Comparison of ENCODE assay signal across 9 cellular contexts in the genomic region with DNA sequence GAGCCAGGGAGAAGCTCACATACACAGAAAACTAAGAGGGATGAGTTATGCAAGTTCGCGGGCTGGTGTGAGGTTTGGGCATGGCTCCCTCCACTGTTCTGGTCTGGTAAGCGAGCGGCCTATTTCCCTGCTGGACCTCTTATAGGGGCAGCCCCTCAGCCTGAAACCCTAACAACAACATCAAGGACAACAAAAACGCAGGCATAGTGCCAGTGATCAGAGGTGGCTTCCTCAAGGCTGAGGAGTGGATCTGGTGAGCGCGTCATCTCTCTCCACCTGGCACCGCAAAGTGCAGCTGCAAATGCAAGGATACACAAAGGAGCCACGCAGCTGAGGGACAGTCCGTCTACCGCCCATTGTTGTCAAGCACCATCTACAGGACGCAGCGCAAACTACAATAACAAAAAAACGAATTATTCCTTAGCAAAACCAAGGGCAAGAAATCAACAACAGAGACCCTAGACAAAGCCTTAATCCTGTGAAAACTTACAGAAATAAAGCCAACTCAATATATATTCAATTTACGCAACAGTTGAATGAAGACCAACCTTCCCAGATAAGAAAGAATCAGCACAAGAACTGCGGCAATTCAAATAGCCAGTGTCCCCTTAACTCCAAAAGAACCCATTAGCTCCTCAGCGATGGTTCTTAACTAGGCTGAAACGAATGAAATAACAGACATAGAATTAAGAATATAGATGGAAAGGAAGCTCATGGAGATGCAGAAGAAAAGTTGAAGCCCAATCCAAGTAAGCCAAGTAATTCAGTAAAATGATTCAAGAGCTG. TPM values are rescaled to one million over a fixed set of nuclear protein-coding genes. Genes with fewer than 3 reads are reported as not detected.
DNase-seq lines count a peak whose midpoint lies in the region; TF ChIP-seq lines count a peak whose summit lies in the region.
"Had no signal": no experiment of that assay in that cellular context is flagged by ENCODE, and none has a peak within 500 bp of the region (broad histone marks: within the 10 kb centered on the region; RNA-seq: fewer than 3 reads in every experiment).

No MANE protein-coding gene starts in this region.

- DNase-seq in HuH-7 (ENCODE audit: low spot score), result peak; percentile 26
- DNase-seq in SK-N-DZ (ENCODE audit: low spot score), result peak; percentile 69
- peak; percentile 17 for DNase-seq in myocyte (ENCODE audit: low read depth)
- no peak for DNase-seq in stimulated activated naive CD4-positive, alpha-beta T cell treated with Interleukin-2 at 50 U/mL for 16 hours (lab: John Stamatoyannopoulos, UW)
- DNase-seq in stimulated activated naive CD4-positive, alpha-beta T cell (lab: John Stamatoyannopoulos, UW), result no peak
- DNase-seq in C1 segment of cervical spinal cord (lab: John Stamatoyannopoulos, UW), result no peak
- no peak for DNase-seq in cerebellar cortex (ENCODE audit: low spot score)

- peak; percentile 57 for TF ChIP-seq CTCF in GM12873 (IDR thresholded peaks at IDR 0.05; ENCODE audit: insufficient read depth, low read depth, low read length, missing control alignments)

RNA-seq across cellular contexts. Expression of a gene that starts 9.2 kb away (rescaled TPM):
- polyA plus RNA-seq in SK-N-DZ (2014; cell fraction: cytosol; rRNA removed), result not detected in 2 replicates
- polyA plus RNA-seq in SK-N-DZ (2014; cell fraction: nucleus; rRNA removed), result not detected in 2 replicates
- not detected in 2 replicates for total RNA-seq in myocyte
- not detected for polyA plus RNA-seq in myocyte (2012)
- total RNA-seq: cardiac muscle cell had no signal
- polyA plus RNA-seq: cardiac muscle cell had no signal

RNA-seq across cellular contexts. Expression of a gene that starts 18.8 kb away (rescaled TPM):
- polyA plus RNA-seq in SK-N-DZ (2014; cell fraction: cytosol; rRNA removed), result not detected in 2 replicates
- polyA plus RNA-seq in SK-N-DZ (2014; cell fraction: nucleus; rRNA removed), result not detected in 2 replicates
- not detected in 2 replicates for total RNA-seq in myocyte
- polyA plus RNA-seq in myocyte (2012), result not detected
- total RNA-seq: cardiac muscle cell had no signal
- polyA plus RNA-seq: cardiac muscle cell had no signal

Comparison
In these comparisons a context has a peak if more than half of its experiments do, and no peak if none do; other contexts are left out.
1. DNase-seq: peak in HuH-7 (single experiment), SK-N-DZ (single experiment) and myocyte (single experiment); none in stimulated activated naive CD4-positive, alpha-beta T cell treated with Interleukin-2 at 50 U/mL for 16 hours (single experiment), stimulated activated naive CD4-positive, alpha-beta T cell (0 of 6), C1 segment of cervical spinal cord (0 of 14) and cerebellar cortex (single experiment).